ENCODE assay signal across 8 cellular contexts in the genomic region with DNA sequence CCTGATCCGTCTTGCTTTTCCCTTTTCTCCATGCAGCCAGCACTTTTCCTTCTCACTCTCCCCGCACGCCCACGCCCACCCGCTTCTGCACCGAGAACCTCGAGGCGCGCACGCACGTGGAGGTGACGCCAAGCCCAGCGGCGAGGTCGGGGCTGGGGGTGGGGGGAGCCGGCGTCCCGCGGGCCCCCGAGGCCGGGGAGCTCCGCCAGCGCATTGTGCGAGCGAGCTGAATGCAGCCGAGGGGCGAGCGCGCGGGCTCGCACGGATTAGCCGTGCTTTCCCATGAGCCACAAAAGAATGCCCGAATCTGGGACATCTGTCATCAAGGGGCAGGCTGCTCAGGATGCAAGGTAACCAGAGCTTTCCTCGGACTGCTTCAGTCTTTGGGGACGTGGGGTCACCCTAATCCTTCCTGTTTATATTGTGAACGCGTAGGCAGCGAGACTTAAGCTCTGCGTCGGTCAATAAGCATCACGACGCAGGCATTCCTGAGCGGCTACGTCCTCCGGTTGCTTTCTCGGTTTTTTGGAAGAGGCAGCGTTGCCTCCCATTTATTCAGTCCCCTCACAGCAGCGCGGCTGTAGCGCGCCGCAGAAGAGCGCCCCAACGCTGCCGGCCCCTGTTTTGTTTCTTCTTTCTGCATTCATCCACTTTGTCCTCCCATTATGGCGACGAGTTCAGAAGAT.
A peak's percentile ranks its signal among the peaks of the same experiment; 100 is the strongest.
DNase-seq lines count a peak whose midpoint lies in the region; ATAC-seq lines count a peak whose summit lies in the region.

No MANE protein-coding gene starts in this region.

- peak overlapping the region; percentile 86 for H3K4me3 Mint-ChIP-seq in activated naive CD8-positive, alpha-beta T cell treated with anti-CD3 and anti-CD28 coated beads, Interleukin-2, amount 10 ng/mL, durations not matched to agents 7 days and 5 days

- intact Hi-C loops in Right ventricle myocardium superior (cut with DNase I), result no loop called here

- peaks cover 13% of the 10 kb centered on the region for H3K4me1 Mint-ChIP-seq in activated naive CD8-positive, alpha-beta T cell treated with anti-CD3 and anti-CD28 coated beads, Interleukin-2, amount 10 ng/mL, durations not matched to agents 7 days and 5 days

- peaks cover 2% of the 10 kb centered on the region for H3K9me3 Mint-ChIP-seq in activated naive CD8-positive, alpha-beta T cell treated with anti-CD3 and anti-CD28 coated beads, Interleukin-2, amount 10 ng/mL, durations not matched to agents 7 days and 5 days

- peak; percentile 55 for ATAC-seq in activated naive CD8-positive, alpha-beta T cell treated with anti-CD3 and anti-CD28 coated beads, Interleukin-2, amount 10 ng/mL, durations not matched to agents 7 days and 5 days (ENCODE audit: low read depth)
- ATAC-seq in Right ventricle myocardium superior (ENCODE audit: poor library complexity) (peak; percentile 81), HG03025 (IDR thresholded peaks at IDR 0.05; ENCODE audit: low FRiP score, unreplicated experiment) (no peak), HG03280 (IDR thresholded peaks at IDR 0.05; ENCODE audit: unreplicated experiment) (no peak)

- peak overlapping the region; percentile 22 for H3K27ac Mint-ChIP-seq in activated naive CD8-positive, alpha-beta T cell treated with anti-CD3 and anti-CD28 coated beads, Interleukin-2, amount 10 ng/mL, durations not matched to agents 7 days and 5 days

- H3K36me3 Mint-ChIP-seq in activated naive CD8-positive, alpha-beta T cell treated with anti-CD3 and anti-CD28 coated beads, Interleukin-2, amount 10 ng/mL, durations not matched to agents 7 days and 5 days, result no peaks in the 10 kb centered on the region

- H3K27me3 Mint-ChIP-seq in activated naive CD8-positive, alpha-beta T cell treated with anti-CD3 and anti-CD28 coated beads, Interleukin-2, amount 10 ng/mL, durations not matched to agents 7 days and 5 days, result peaks cover 49% of the 10 kb centered on the region

- H3K4me3 ChIP-seq in GM08714 (ENCODE audit: low read length), result peak overlapping the region; percentile 54; the same call in 1 of the 2 replicates

- POLR2A ChIA-PET in activated naive CD8-positive, alpha-beta T cell treated with anti-CD3 and anti-CD28 coated beads, Interleukin-2, amount 10 ng/mL, durations not matched to agents 7 days and 5 days (lab: Charles Lee), result no interaction called here

- DNase-seq in NCI-H2227 treated with DMSO at 0.1 percent for 48 hours (lab: John Stamatoyannopoulos, UW) (peak; percentile 38), Right ventricle myocardium superior (peak; percentile 49), nucleus accumbens (lab: John Stamatoyannopoulos, UW) (peak in 41 of 56 donors; percentile 5 to 79 (median 35))
- peak; percentile 33 for DNase-seq in activated naive CD8-positive, alpha-beta T cell treated with anti-CD3 and anti-CD28 coated beads, Interleukin-2, amount 10 ng/mL, durations not matched to agents 7 days and 5 days
- DNase-seq in activated CD4-positive, CD25-positive, alpha-beta regulatory T cell (lab: John Stamatoyannopoulos, UW), result no peak

Comparison
In these comparisons a context has a peak if more than half of its experiments do, and no peak if none do; other contexts are left out.
1. DNase-seq: peak in NCI-H2227 treated with DMSO at 0.1 percent for 48 hours (single experiment), activated naive CD8-positive, alpha-beta T cell treated with anti-CD3 and anti-CD28 coated beads, Interleukin-2, amount 10 ng/mL, durations not matched to agents 7 days and 5 days (single experiment), Right ventricle myocardium superior (single experiment) and nucleus accumbens (41 of 56); none in activated CD4-positive, CD25-positive, alpha-beta regulatory T cell (0 of 4).
2. ATAC-seq: peak in activated naive CD8-positive, alpha-beta T cell treated with anti-CD3 and anti-CD28 coated beads, Interleukin-2, amount 10 ng/mL, durations not matched to agents 7 days and 5 days (single experiment) and Right ventricle myocardium superior (single experiment); none in HG03025 (single experiment) and HG03280 (single experiment).